In genomic region chr17:3935140-3935542, GRCh38 we compare ENCODE assay signal across 8 cellular contexts. TPM values are rescaled to one million over a fixed set of nuclear protein-coding genes. Genes with fewer than 3 reads are reported as not detected.
DNase-seq lines count a peak whose midpoint lies in the region; ATAC-seq and TF ChIP-seq lines count a peak whose summit lies in the region.

No MANE protein-coding gene starts in this region.

- no peaks in the 10 kb centered on the region for H3K4me1 ChIP-seq in body of pancreas

- H3K27me3 Mint-ChIP-seq in stimulated activated naive CD8-positive, alpha-beta T cell treated with anti-CD3 and anti-CD28 coated beads, Interleukin-15, amount 100 ng/mL, for 72 hours = no peaks in the 10 kb centered on the region

- in situ Hi-C loops in ACHN (cut with HindIII; ENCODE audit: low pct_ligation_motif_present, low pct_unique_long_range_greater_than_20kb, low sequenced_read_pairs) = no loop called here

- TF ChIP-seq CTCF in GM12874 (IDR thresholded peaks at IDR 0.05; ENCODE audit: insufficient read depth, low read depth, low read length) (peak; percentile 64), body of pancreas (IDR thresholded peaks at IDR 0.05) (peak; percentile 53 to 85 (median 71))

- intact Hi-C loops in body of pancreas (cut with DNase I) = loop anchor here (10.0 kb wide), 1 partner anchor 70 kb away; no protein-coding TSS in a partner anchor

- no peaks in the 10 kb centered on the region for H3K9me3 Mint-ChIP-seq in stimulated activated naive CD8-positive, alpha-beta T cell treated with anti-CD3 and anti-CD28 coated beads, Interleukin-15, amount 100 ng/mL, for 72 hours

- DNase-seq in ACHN (peak; percentile 57), NCI-H82 (lab: John Stamatoyannopoulos, UW) (peak; percentile 94), body of pancreas (peak; percentile 75 to 80 (median 78)), islet precursor cell (peak; percentile 95), COLO829 (ENCODE audit: low spot score) (no peak)
- peak in 1 of 2 donors; percentile 33 for DNase-seq in stimulated activated naive CD8-positive, alpha-beta T cell treated with anti-CD3 and anti-CD28 coated beads, Interleukin-15, amount 100 ng/mL, for 72 hours

- TF ChIP-seq POLR2A in body of pancreas (IDR thresholded peaks at IDR 0.05) = no peak

- H3K9me3 ChIP-seq in body of pancreas = no peaks in the 10 kb centered on the region

- no peaks in the 10 kb centered on the region for H3K4me1 Mint-ChIP-seq in stimulated activated naive CD8-positive, alpha-beta T cell treated with anti-CD3 and anti-CD28 coated beads, Interleukin-15, amount 100 ng/mL, for 72 hours

- ATAC-seq in body of pancreas = peak; percentile 90
- ATAC-seq in stimulated activated naive CD8-positive, alpha-beta T cell treated with anti-CD3 and anti-CD28 coated beads, Interleukin-15, amount 100 ng/mL, for 72 hours = peak; percentile 79
- no peak for ATAC-seq in GM18519 (IDR thresholded peaks at IDR 0.05; ENCODE audit: low FRiP score, unreplicated experiment)

- H3K27ac Mint-ChIP-seq in stimulated activated naive CD8-positive, alpha-beta T cell treated with anti-CD3 and anti-CD28 coated beads, Interleukin-15, amount 100 ng/mL, for 72 hours = peak overlapping the region in 1 of 2 donors; percentile 74

- H3K27me3 ChIP-seq in body of pancreas = no peaks in the 10 kb centered on the region

- no peak overlapping the region for H3K4me3 ChIP-seq in body of pancreas

- H3K36me3 ChIP-seq in body of pancreas (replicated peaks in 1 of 2; ENCODE audit: insufficient read depth in 1 of 2, low read depth in 2 of 2) = peaks cover 0 to 8% of the 10 kb centered on the region in 2 donors

- 33 to 71% methylated on average over 1 to 10 of the region's 10 CpGs for WGBS in body of pancreas, 2 donors

- H3K4me3 Mint-ChIP-seq in stimulated activated naive CD8-positive, alpha-beta T cell treated with anti-CD3 and anti-CD28 coated beads, Interleukin-15, amount 100 ng/mL, for 72 hours = no peak overlapping the region

- H3K27ac ChIP-seq in body of pancreas = no peak overlapping the region

RNA-seq across cellular contexts. Expression of gene P2RX1, which starts 18.9 kb away (rescaled TPM):
- 10 to 100 TPM; 39.2 to 45.4 TPM for total RNA-seq in body of pancreas

RNA-seq across cellular contexts. Expression of gene ATP2A3, which starts 29.1 kb away (rescaled TPM):
- total RNA-seq in body of pancreas = 10 to 100 TPM; 43.8 to 49.5 TPM

RNA-seq across cellular contexts. Expression of gene CAMKK1, which starts 42.3 kb away (rescaled TPM):
- 1 to 10 TPM; 9.2 to 9.3 TPM for total RNA-seq in body of pancreas
